26 cellular contexts compared by ENCODE assay signal in the genomic region with DNA sequence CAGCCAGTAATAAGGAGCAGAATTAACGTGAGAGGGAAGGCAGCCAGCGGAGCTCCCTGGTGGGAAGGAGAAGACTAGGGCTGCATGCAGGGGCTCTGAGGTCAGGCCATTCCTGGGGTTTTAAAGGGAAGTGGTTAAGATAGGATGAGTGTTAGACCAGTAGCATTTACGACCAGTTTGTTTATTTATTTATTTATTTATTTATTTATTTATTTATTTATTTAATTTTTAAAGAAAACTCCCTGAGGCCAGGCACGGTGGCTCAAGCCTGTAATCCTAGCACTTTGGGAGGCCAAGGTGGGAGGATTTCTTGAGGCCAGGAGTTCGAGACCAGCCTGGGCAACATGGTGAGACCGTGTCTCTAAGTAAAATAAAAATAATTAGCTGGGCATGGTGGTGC.
"Had no signal": no experiment of that assay in that cellular context is flagged by ENCODE, and none has a peak within 500 bp of the region (broad histone marks: within the 10 kb centered on the region; RNA-seq: fewer than 3 reads in every experiment).

No MANE protein-coding gene starts in this region.

- H3K27me3 ChIP-seq: body of pancreas, neutrophil, pancreas, tibial nerve had no signal

- H3K27ac ChIP-seq: body of pancreas, neutrophil, pancreas, psoas muscle, tibial nerve had no signal

- DNase-seq: activated B cell treated with CpG ODN at 0.5 μM for 24 hours; activated CD4-positive, alpha-beta memory T cell treated with anti-CD3 and anti-CD28 coated beads for 36 hours; activated CD4-positive, alpha-beta T cell treated with anti-CD3 and anti-CD28 coated beads for 4 hours; activated effector memory CD4-positive, alpha-beta T cell treated with Interleukin-2 at 50 U/mL for 16 hours; activated naive CD4-positive, alpha-beta T cell treated with anti-CD3 and anti-CD28 coated beads, Interleukin-2, amount 10 ng/mL, durations not matched to agents 7 days and 5 days; activated T-cell treated with anti-CD3 and anti-CD28 coated beads, Interleukin-2, amount 50 U/mL, for 48 hours; amygdala; body of pancreas; effector CD8-positive, alpha-beta T cell; foreskin melanocyte; immature natural killer cell; natural killer cell; pancreas; psoas muscle; right cardiac atrium; stimulated activated CD4-positive, alpha-beta T cell treated with anti-CD3 and anti-CD28 coated beads, Interleukin-12 subunit alpha, Interleukin-12 subunit beta, amount 100 ng/mL, for 4 hours; stimulated activated CD4-positive, alpha-beta T cell treated with anti-CD3 and anti-CD28 coated beads, Interleukin-4, amount 100 ng/mL, for 4 hours; stimulated activated naive CD8-positive, alpha-beta T cell treated with anti-CD3 and anti-CD28 coated beads, Interleukin-15, Interleukin-2, amounts not matched to agents 100 U/mL and 50 U/mL, for 24 hours; substantia nigra; T1000 had no signal

- H3K4me3 ChIP-seq: body of pancreas, pancreas, psoas muscle, tibial nerve had no signal

- FAIRE-seq: pancreas had no signal

- H3K36me3 Mint-ChIP-seq: activated CD4-positive, alpha-beta memory T cell treated with anti-CD3 and anti-CD28 coated beads for 36 hours; activated naive CD4-positive, alpha-beta T cell treated with anti-CD3 and anti-CD28 coated beads, Interleukin-2, amount 10 ng/mL, durations not matched to agents 7 days and 5 days; immature natural killer cell; mesothelial cell of epicardium; natural killer cell had no signal

- H3K36me3 ChIP-seq: neutrophil, pancreas, tibial nerve had no signal

- H3K4me1 Mint-ChIP-seq: activated B cell treated with CpG ODN at 0.5 μM for 24 hours; activated naive CD4-positive, alpha-beta T cell treated with anti-CD3 and anti-CD28 coated beads, Interleukin-2, amount 10 ng/mL, durations not matched to agents 7 days and 5 days; immature natural killer cell; natural killer cell had no signal

- H3K9me3 ChIP-seq: body of pancreas, neutrophil, pancreas, psoas muscle, tibial nerve had no signal

- H3K4me3 Mint-ChIP-seq: activated B cell treated with CpG ODN at 0.5 μM for 24 hours; activated CD4-positive, alpha-beta memory T cell treated with anti-CD3 and anti-CD28 coated beads for 36 hours; activated naive CD4-positive, alpha-beta T cell treated with anti-CD3 and anti-CD28 coated beads, Interleukin-2, amount 10 ng/mL, durations not matched to agents 7 days and 5 days; dendritic cell treated with granulocyte-macrophage colony-stimulating factor and Interleukin-4, amounts not matched to agents 40 ng/mL and 50 ng/mL, for 4 days; immature natural killer cell; mesothelial cell of epicardium; natural killer cell; T-helper 1 cell treated with Interleukin-12 subunit alpha and Interleukin-12 subunit beta and Interleukin-4 antibody, amounts not matched to agents 30 μg/mL and 1 μg/mL, for 36 hours had no signal

- ATAC-seq: body of pancreas; left lobe of liver; natural killer cell; pancreas; psoas muscle; right cardiac atrium; stimulated activated naive CD8-positive, alpha-beta T cell treated with anti-CD3 and anti-CD28 coated beads, Interleukin-15, Interleukin-2, amounts not matched to agents 100 U/mL and 50 U/mL, for 24 hours had no signal

- H3K9me3 Mint-ChIP-seq: activated B cell treated with CpG ODN at 0.5 μM for 24 hours; activated CD4-positive, alpha-beta memory T cell treated with anti-CD3 and anti-CD28 coated beads for 36 hours; activated naive CD4-positive, alpha-beta T cell treated with anti-CD3 and anti-CD28 coated beads, Interleukin-2, amount 10 ng/mL, durations not matched to agents 7 days and 5 days; dendritic cell treated with granulocyte-macrophage colony-stimulating factor and Interleukin-4, amounts not matched to agents 40 ng/mL and 50 ng/mL, for 4 days; natural killer cell; T-helper 1 cell treated with Interleukin-12 subunit alpha and Interleukin-12 subunit beta and Interleukin-4 antibody, amounts not matched to agents 30 μg/mL and 1 μg/mL, for 36 hours had no signal

- H3K27ac Mint-ChIP-seq: activated B cell treated with CpG ODN at 0.5 μM for 24 hours; activated CD4-positive, alpha-beta memory T cell treated with anti-CD3 and anti-CD28 coated beads for 36 hours; activated naive CD4-positive, alpha-beta T cell treated with anti-CD3 and anti-CD28 coated beads, Interleukin-2, amount 10 ng/mL, durations not matched to agents 7 days and 5 days; dendritic cell treated with granulocyte-macrophage colony-stimulating factor and Interleukin-4, amounts not matched to agents 40 ng/mL and 50 ng/mL, for 4 days; immature natural killer cell; natural killer cell; T-helper 1 cell treated with Interleukin-12 subunit alpha and Interleukin-12 subunit beta and Interleukin-4 antibody, amounts not matched to agents 30 μg/mL and 1 μg/mL, for 36 hours had no signal
